Comparison of ENCODE assay signal across 1 cellular context in the genomic region with DNA sequence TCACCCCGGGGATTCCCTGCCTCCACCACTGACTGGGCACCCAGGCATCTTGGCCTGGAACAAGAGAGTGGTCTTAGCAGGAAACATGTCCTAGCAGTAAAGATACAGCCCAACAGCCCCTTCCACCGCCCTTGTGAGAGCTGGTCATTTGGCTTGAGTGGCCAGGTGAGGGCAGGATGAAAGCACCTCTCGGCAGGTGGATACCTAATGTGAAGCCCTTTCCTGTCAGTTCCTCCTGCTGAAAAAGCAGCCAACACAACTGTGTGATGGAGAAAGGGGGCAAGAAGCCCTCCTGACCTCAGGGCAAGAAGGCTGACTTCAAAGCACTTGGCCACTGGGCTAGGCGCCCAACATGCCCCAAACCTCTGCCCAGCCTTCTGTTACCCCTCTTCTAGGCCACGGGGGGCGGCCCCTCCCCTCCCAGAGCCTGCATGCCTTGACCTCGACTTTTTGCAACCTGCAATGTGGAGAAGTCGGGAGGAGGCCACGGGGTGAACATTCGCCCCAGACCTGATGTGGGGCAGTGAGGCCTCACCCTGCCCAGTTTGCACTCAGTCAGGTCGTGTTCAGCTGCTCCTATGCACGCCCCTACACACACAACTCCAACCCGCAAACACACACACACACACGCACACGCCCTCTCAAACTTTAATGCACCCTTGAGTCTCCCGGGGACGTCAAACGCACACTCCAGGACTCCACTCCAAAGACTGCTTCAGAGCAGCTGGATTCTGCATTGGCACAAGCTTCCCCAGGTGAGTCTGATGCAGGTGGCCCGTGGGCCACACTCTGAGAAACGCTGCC.
TF ChIP-seq lines count a peak whose summit lies in the region.

No MANE protein-coding gene starts in this region.

TF ChIP-seq in GM12878, 131 proteins besides CTCF, POLR2A, EP300 and RAD21:
- TF ChIP-seq NFIC (IDR thresholded peaks at IDR 0.05; ENCODE audit: low read depth, low read length) (no peak), SUZ12 (IDR thresholded peaks at IDR 0.05; ENCODE audit: unreplicated experiment) (peak; percentile 27)
